In genomic region chr20:8661229-8662023, GRCh38 we compare ENCODE assay signal across 1 cellular context.
TF ChIP-seq lines count a peak whose summit lies in the region.

No MANE protein-coding gene starts in this region.

TF ChIP-seq in SK-N-SH treated with all-trans-retinoic acid at 6 μM for 48 hours, 23 proteins besides CTCF, POLR2A, EP300 and RAD21 (continued from another document):
- TF ChIP-seq, protein P1, sequence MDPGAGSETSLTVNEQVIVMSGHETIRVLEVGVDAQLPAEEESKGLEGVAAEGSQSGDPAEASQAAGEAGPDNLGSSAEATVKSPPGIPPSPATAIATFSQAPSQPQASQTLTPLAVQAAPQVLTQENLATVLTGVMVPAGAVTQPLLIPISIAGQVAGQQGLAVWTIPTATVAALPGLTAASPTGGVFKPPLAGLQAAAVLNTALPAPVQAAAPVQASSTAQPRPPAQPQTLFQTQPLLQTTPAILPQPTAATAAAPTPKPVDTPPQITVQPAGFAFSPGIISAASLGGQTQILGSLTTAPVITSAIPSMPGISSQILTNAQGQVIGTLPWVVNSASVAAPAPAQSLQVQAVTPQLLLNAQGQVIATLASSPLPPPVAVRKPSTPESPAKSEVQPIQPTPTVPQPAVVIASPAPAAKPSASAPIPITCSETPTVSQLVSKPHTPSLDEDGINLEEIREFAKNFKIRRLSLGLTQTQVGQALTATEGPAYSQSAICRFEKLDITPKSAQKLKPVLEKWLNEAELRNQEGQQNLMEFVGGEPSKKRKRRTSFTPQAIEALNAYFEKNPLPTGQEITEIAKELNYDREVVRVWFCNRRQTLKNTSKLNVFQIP (CRISPR knock-in tag; IDR thresholded peaks at IDR 0.05; ENCODE audit: borderline replicate concordance, low read depth) = no peak
- TF ChIP-seq RARB (CRISPR knock-in tag; IDR thresholded peaks at IDR 0.05) = no peak
- no peak for TF ChIP-seq ZNF70 (CRISPR knock-in tag; IDR thresholded peaks at IDR 0.05)
- TF ChIP-seq ARNTL (CRISPR knock-in tag; IDR thresholded peaks at IDR 0.05; ENCODE audit: borderline replicate concordance, low read depth) = no peak
- no peak for TF ChIP-seq CSDC2 (CRISPR knock-in tag; IDR thresholded peaks at IDR 0.05)
- TF ChIP-seq SNAI2 (CRISPR knock-in tag; IDR thresholded peaks at IDR 0.05) = no peak
- TF ChIP-seq, protein P2, sequence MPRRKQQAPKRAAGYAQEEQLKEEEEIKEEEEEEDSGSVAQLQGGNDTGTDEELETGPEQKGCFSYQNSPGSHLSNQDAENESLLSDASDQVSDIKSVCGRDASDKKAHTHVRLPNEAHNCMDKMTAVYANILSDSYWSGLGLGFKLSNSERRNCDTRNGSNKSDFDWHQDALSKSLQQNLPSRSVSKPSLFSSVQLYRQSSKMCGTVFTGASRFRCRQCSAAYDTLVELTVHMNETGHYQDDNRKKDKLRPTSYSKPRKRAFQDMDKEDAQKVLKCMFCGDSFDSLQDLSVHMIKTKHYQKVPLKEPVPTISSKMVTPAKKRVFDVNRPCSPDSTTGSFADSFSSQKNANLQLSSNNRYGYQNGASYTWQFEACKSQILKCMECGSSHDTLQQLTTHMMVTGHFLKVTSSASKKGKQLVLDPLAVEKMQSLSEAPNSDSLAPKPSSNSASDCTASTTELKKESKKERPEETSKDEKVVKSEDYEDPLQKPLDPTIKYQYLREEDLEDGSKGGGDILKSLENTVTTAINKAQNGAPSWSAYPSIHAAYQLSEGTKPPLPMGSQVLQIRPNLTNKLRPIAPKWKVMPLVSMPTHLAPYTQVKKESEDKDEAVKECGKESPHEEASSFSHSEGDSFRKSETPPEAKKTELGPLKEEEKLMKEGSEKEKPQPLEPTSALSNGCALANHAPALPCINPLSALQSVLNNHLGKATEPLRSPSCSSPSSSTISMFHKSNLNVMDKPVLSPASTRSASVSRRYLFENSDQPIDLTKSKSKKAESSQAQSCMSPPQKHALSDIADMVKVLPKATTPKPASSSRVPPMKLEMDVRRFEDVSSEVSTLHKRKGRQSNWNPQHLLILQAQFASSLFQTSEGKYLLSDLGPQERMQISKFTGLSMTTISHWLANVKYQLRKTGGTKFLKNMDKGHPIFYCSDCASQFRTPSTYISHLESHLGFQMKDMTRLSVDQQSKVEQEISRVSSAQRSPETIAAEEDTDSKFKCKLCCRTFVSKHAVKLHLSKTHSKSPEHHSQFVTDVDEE (CRISPR knock-in tag; IDR thresholded peaks at IDR 0.05) = no peak
- no peak for TF ChIP-seq BACH2 (CRISPR knock-in tag; IDR thresholded peaks at IDR 0.05; ENCODE audit: borderline replicate concordance)
- no peak for TF ChIP-seq OSR1 (CRISPR knock-in tag; IDR thresholded peaks at IDR 0.05)
- no peak for TF ChIP-seq ESRRG (CRISPR knock-in tag; IDR thresholded peaks at IDR 0.05)
- no peak for TF ChIP-seq ISL1 (CRISPR knock-in tag; IDR thresholded peaks at IDR 0.05)
- no peak for TF ChIP-seq ZNF565 (CRISPR knock-in tag; conservative IDR thresholded peaks at IDR 0.05; ENCODE audit: low read depth)
- TF ChIP-seq PATZ1 (CRISPR knock-in tag; IDR thresholded peaks at IDR 0.05; ENCODE audit: borderline replicate concordance) = no peak
- TF ChIP-seq ZFP3 (CRISPR knock-in tag; IDR thresholded peaks at IDR 0.05) = no peak
- no peak for TF ChIP-seq GLIS3 (CRISPR knock-in tag; IDR thresholded peaks at IDR 0.05)
- no peak for TF ChIP-seq PPARA (CRISPR knock-in tag; IDR thresholded peaks at IDR 0.05; ENCODE audit: borderline replicate concordance)
